Comparison of ENCODE assay signal across 11 cellular contexts in the genomic region with DNA sequence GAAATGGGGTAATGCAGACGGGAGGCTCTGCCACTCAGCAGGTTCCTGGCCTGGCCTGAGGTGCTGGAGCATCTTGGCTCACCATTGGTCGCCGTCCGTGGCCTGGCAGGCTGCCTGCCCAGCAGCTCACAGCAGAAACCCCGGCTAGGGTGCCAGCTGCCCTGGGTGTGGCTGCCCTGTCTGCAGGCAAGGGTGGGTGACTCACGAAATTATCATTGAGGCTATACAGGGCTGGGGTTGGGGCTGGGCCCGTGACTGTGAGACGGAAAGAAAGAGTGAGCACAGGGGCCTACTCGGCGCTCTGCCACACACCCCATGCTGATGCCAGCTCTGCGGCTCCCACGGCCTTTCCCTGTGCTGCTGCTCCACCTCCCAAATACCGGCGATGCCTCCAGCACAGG. TPM values are rescaled to one million over a fixed set of nuclear protein-coding genes. Genes with fewer than 3 reads are reported as not detected.
DNase-seq lines count a peak whose midpoint lies in the region; ATAC-seq, FAIRE-seq and TF ChIP-seq lines count a peak whose summit lies in the region.
"Had no signal": no experiment of that assay in that cellular context is flagged by ENCODE, and none has a peak within 500 bp of the region (broad histone marks: within the 10 kb centered on the region; RNA-seq: fewer than 3 reads in every experiment).

No MANE protein-coding gene starts in this region.

- H3K4me1 Mint-ChIP-seq in GM23338: peaks cover 11% of the 10 kb centered on the region; the same call in 1 of the 3 replicates
- H3K4me1 Mint-ChIP-seq: stimulated activated naive B cell treated with anti-CD40 and anti-IgM and Interleukin-4, amounts not matched to agents 10 μg/mL and 1 μg/mL and 100 μg/mL, for 72 hours had no signal

- H3K27ac ChIP-seq in GM23338 (ENCODE audit: low read depth) (no peak overlapping the region), skin epidermis (peak overlapping the region in 17 of 21 experiments; percentile 52 to 89 (median 78))

- no peaks in the 10 kb centered on the region for H3F3A ChIP-seq in GM23338 (replicated peaks; ENCODE audit: low read depth)

- H3K36me3 Mint-ChIP-seq in GM23338 (ENCODE audit: low read depth): no peaks in the 10 kb centered on the region
- H3K36me3 Mint-ChIP-seq: stimulated activated naive B cell treated with anti-CD40 and anti-IgM and Interleukin-4, amounts not matched to agents 10 μg/mL and 1 μg/mL and 100 μg/mL, for 72 hours had no signal

- no peak overlapping the region for H3K4me3 ChIP-seq in GM23338
- no peak overlapping the region for H3K4me3 ChIP-seq in fibroblast of pulmonary artery (replicated peaks; ENCODE audit: low read depth, low read length)
- H3K4me3 ChIP-seq in skin epidermis: no peak overlapping the region

- no peaks in the 10 kb centered on the region for H3K4me1 ChIP-seq in GM23338 (ENCODE audit: insufficient read depth)

- no peak overlapping the region for H2AFZ ChIP-seq in GM23338

- H3K9me2 ChIP-seq in GM23338 (ENCODE audit: insufficient read depth): no peaks in the 10 kb centered on the region

- H3K27me3 Mint-ChIP-seq in GM23338 (ENCODE audit: insufficient read depth, low read depth, poor library complexity): peaks cover 9% of the 10 kb centered on the region

- TF ChIP-seq CTCF in GM23338 (conservative IDR thresholded peaks at IDR 0.05; ENCODE audit: low read depth in 2 of 2): no peak
- no peak for TF ChIP-seq CTCF in fibroblast of pulmonary artery (IDR thresholded peaks at IDR 0.05; ENCODE audit: low read length, missing control alignments)

- peak; percentile 90 for FAIRE-seq in RCC 7860 (lab: Jason Lieb, UNC)
- FAIRE-seq: endothelial cell of umbilical vein had no signal

- DNase-seq in GM23338 (ENCODE audit: low spot score) (no peak), RCC 7860 (ENCODE audit: low spot score) (peak; percentile 94), fibroblast of pulmonary artery (ENCODE audit: low read depth) (peak; percentile 55), NCI-H146 (lab: John Stamatoyannopoulos, UW) (no peak), ecto neural progenitor cell (ENCODE audit: low spot score) (no peak), activated gamma-delta T cell (lab: John Stamatoyannopoulos, UW) (no peak)
- DNase-seq: occipital lobe; stimulated activated naive B cell treated with anti-CD40 and anti-IgM and Interleukin-4, amounts not matched to agents 10 μg/mL and 1 μg/mL and 100 μg/mL, for 72 hours had no signal

- H3K27me3 ChIP-seq in GM23338 (ENCODE audit: insufficient read depth): no peaks in the 10 kb centered on the region

- no peaks in the 10 kb centered on the region for H3K9me3 Mint-ChIP-seq in GM23338
- H3K9me3 Mint-ChIP-seq: stimulated activated naive B cell treated with anti-CD40 and anti-IgM and Interleukin-4, amounts not matched to agents 10 μg/mL and 1 μg/mL and 100 μg/mL, for 72 hours had no signal

- no peaks in the 10 kb centered on the region for H3K36me3 ChIP-seq in GM23338 (ENCODE audit: insufficient read depth)

- H4K20me1 ChIP-seq in GM23338 (replicated peaks; ENCODE audit: insufficient read depth): no peaks in the 10 kb centered on the region

- H3K27ac Mint-ChIP-seq in GM23338: no peak overlapping the region
- H3K27ac Mint-ChIP-seq: stimulated activated naive B cell treated with anti-CD40 and anti-IgM and Interleukin-4, amounts not matched to agents 10 μg/mL and 1 μg/mL and 100 μg/mL, for 72 hours had no signal

- no peaks in the 10 kb centered on the region for H3K79me2 ChIP-seq in GM23338 (replicated peaks; ENCODE audit: insufficient read depth)

- H3K4me2 ChIP-seq in GM23338: no peak overlapping the region

- H3K4me3 Mint-ChIP-seq in GM23338: no peak overlapping the region
- H3K4me3 Mint-ChIP-seq: stimulated activated naive B cell treated with anti-CD40 and anti-IgM and Interleukin-4, amounts not matched to agents 10 μg/mL and 1 μg/mL and 100 μg/mL, for 72 hours had no signal

- ATAC-seq in GM23338 (peak; percentile 56), HG02840 (IDR thresholded peaks at IDR 0.05; ENCODE audit: low FRiP score, unreplicated experiment) (no peak)
- ATAC-seq: stimulated activated naive B cell treated with anti-CD40 and anti-IgM and Interleukin-4, amounts not matched to agents 10 μg/mL and 1 μg/mL and 100 μg/mL, for 72 hours had no signal

TF ChIP-seq in GM23338, 12 proteins besides CTCF, POLR2A, EP300 and RAD21:
- TF ChIP-seq JUNB (IDR thresholded peaks at IDR 0.05; ENCODE audit: unreplicated experiment) (no peak), STAT1 (IDR thresholded peaks at IDR 0.05; ENCODE audit: unreplicated experiment) (no peak)
- TF ChIP-seq, protein P1, sequence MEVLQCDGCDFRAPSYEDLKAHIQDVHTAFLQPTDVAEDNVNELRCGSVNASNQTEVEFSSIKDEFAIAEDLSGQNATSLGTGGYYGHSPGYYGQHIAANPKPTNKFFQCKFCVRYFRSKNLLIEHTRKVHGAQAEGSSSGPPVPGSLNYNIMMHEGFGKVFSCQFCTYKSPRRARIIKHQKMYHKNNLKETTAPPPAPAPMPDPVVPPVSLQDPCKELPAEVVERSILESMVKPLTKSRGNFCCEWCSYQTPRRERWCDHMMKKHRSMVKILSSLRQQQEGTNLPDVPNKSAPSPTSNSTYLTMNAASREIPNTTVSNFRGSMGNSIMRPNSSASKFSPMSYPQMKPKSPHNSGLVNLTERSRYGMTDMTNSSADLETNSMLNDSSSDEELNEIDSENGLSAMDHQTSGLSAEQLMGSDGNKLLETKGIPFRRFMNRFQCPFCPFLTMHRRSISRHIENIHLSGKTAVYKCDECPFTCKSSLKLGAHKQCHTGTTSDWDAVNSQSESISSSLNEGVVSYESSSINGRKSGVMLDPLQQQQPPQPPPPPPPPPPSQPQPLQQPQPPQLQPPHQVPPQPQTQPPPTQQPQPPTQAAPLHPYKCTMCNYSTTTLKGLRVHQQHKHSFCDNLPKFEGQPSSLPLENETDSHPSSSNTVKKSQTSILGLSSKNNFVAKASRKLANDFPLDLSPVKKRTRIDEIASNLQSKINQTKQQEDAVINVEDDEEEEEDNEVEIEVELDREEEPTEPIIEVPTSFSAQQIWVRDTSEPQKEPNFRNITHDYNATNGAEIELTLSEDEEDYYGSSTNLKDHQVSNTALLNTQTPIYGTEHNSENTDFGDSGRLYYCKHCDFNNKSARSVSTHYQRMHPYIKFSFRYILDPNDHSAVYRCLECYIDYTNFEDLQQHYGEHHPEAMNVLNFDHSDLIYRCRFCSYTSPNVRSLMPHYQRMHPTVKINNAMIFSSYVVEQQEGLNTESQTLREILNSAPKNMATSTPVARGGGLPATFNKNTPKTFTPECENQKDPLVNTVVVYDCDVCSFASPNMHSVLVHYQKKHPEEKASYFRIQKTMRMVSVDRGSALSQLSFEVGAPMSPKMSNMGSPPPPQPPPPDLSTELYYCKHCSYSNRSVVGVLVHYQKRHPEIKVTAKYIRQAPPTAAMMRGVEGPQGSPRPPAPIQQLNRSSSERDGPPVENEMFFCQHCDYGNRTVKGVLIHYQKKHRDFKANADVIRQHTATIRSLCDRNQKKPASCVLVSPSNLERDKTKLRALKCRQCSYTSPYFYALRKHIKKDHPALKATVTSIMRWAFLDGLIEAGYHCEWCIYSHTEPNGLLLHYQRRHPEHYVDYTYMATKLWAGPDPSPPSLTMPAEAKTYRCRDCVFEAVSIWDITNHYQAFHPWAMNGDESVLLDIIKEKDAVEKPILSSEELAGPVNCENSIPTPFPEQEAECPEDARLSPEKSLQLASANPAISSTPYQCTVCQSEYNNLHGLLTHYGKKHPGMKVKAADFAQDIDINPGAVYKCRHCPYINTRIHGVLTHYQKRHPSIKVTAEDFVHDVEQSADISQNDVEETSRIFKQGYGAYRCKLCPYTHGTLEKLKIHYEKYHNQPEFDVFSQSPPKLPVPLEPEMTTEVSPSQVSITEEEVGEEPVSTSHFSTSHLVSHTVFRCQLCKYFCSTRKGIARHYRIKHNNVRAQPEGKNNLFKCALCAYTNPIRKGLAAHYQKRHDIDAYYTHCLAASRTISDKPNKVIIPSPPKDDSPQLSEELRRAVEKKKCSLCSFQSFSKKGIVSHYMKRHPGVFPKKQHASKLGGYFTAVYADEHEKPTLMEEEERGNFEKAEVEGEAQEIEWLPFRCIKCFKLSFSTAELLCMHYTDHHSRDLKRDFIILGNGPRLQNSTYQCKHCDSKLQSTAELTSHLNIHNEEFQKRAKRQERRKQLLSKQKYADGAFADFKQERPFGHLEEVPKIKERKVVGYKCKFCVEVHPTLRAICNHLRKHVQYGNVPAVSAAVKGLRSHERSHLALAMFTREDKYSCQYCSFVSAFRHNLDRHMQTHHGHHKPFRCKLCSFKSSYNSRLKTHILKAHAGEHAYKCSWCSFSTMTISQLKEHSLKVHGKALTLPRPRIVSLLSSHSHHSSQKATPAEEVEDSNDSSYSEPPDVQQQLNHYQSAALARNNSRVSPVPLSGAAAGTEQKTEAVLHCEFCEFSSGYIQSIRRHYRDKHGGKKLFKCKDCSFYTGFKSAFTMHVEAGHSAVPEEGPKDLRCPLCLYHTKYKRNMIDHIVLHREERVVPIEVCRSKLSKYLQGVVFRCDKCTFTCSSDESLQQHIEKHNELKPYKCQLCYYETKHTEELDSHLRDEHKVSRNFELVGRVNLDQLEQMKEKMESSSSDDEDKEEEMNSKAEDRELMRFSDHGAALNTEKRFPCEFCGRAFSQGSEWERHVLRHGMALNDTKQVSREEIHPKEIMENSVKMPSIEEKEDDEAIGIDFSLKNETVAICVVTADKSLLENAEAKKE (CRISPR knock-in tag; IDR thresholded peaks at IDR 0.05): no peak

RNA-seq across cellular contexts. Expression of a gene that starts 8.0 kb away (rescaled TPM):
- total RNA-seq in GM23338 (2014; rRNA removed; shearing (Covaris generic)): 0.58 and 0.83 TPM in 2 replicates
- 0.17 and 0.19 TPM in 2 replicates for polyA plus RNA-seq in GM23338 (2016; fragmentation: Nextera tagmentation; extraction: Ambion mirVana)
- total RNA-seq: endothelial cell of umbilical vein had no signal

Comparison
In these comparisons a context has a peak if more than half of its experiments do, and no peak if none do; other contexts are left out.
1. DNase-seq: peak in RCC 7860 (single experiment) and fibroblast of pulmonary artery (single experiment); none in GM23338 (single experiment), NCI-H146 (single experiment), ecto neural progenitor cell (single experiment) and activated gamma-delta T cell (single experiment).